Comparison of ENCODE assay signal across 29 cellular contexts in the genomic region with DNA sequence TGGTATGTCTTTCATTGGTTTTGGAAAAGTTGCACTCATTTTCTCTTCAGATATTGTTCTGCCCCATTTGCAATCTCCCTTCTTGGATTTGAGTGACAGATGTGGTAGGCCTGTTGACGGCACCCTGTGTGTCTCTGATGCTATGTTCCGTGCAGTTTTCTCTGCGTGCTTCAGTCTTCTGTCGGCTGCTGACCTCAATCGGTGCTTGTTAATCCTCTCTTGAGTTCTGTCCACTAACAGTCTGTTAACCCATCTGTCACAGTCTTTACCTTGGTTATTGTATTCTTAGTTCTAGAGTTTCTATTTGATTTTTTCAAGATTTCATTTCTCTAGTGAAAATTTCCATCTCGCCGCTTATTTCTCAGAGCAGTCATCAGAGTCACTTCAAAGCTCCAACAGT. TPM values are rescaled to one million over a fixed set of nuclear protein-coding genes. Genes with fewer than 3 reads are reported as not detected.
"Had no signal": no experiment of that assay in that cellular context is flagged by ENCODE, and none has a peak within 500 bp of the region (broad histone marks: within the 10 kb centered on the region; RNA-seq: fewer than 3 reads in every experiment).

No MANE protein-coding gene starts in this region.

- H3K4me3 ChIP-seq: esophagus muscularis mucosa, gastroesophageal sphincter, heart left ventricle, hepatocyte, lower lobe of right lung, prostate gland, right atrium auricular region, smooth muscle cell, thyroid gland, vagina had no signal

- H3K4me1 ChIP-seq: esophagus muscularis mucosa, foreskin keratinocyte, gastroesophageal sphincter, heart left ventricle, lower lobe of right lung, prostate gland, right atrium auricular region, thyroid gland, vagina had no signal

- H3K9me3 ChIP-seq: esophagus muscularis mucosa, gastroesophageal sphincter, lower lobe of right lung, prostate gland, right atrium auricular region, thyroid gland, vagina had no signal

- H3K9me3 Mint-ChIP-seq: stimulated activated naive CD8-positive, alpha-beta T cell treated with anti-CD3 and anti-CD28 coated beads, Interleukin-15, amount 100 ng/mL, for 72 hours had no signal

- H3K4me2 ChIP-seq: hepatocyte, smooth muscle cell had no signal

- H3K27ac ChIP-seq: esophagus muscularis mucosa, foreskin keratinocyte, gastroesophageal sphincter, heart left ventricle, hepatocyte, lower lobe of right lung, prostate gland, right atrium auricular region, thyroid gland, vagina had no signal

- H3K4me1 Mint-ChIP-seq: stimulated activated naive CD8-positive, alpha-beta T cell treated with anti-CD3 and anti-CD28 coated beads, Interleukin-15, amount 100 ng/mL, for 72 hours had no signal

- H3K36me3 ChIP-seq: esophagus muscularis mucosa, gastroesophageal sphincter, heart left ventricle, lower lobe of right lung, prostate gland, right atrium auricular region, thyroid gland, vagina had no signal

- H3K27me3 ChIP-seq: right atrium auricular region, thyroid gland, vagina had no signal

- H3K27ac Mint-ChIP-seq: naive thymus-derived CD8-positive, alpha-beta T cell; nephron progenitor cell; stimulated activated naive CD8-positive, alpha-beta T cell treated with anti-CD3 and anti-CD28 coated beads, Interleukin-15, amount 100 ng/mL, for 72 hours had no signal

- H3K4me3 Mint-ChIP-seq: naive thymus-derived CD8-positive, alpha-beta T cell; nephron progenitor cell; stimulated activated naive CD8-positive, alpha-beta T cell treated with anti-CD3 and anti-CD28 coated beads, Interleukin-15, amount 100 ng/mL, for 72 hours had no signal

- H3K79me2 ChIP-seq: hepatocyte had no signal

- H3K36me3 Mint-ChIP-seq: naive thymus-derived CD8-positive, alpha-beta T cell had no signal

- ATAC-seq: foreskin keratinocyte; gastroesophageal sphincter; heart left ventricle; left colon; left ventricle myocardium superior; lower lobe of right lung; naive thymus-derived CD8-positive, alpha-beta T cell; sciatic nerve; stimulated activated naive CD8-positive, alpha-beta T cell treated with anti-CD3 and anti-CD28 coated beads, Interleukin-15, amount 100 ng/mL, for 72 hours had no signal

- DNase-seq: dermis blood vessel endothelial cell; effector memory CD4-positive, alpha-beta T cell; foreskin keratinocyte; heart left ventricle; kidney glomerular epithelial cell; left colon; left ventricle myocardium superior; lower lobe of right lung; naive thymus-derived CD8-positive, alpha-beta T cell; nephron progenitor cell; nucleus accumbens; stimulated activated CD4-positive, alpha-beta T cell treated with anti-CD3 and anti-CD28 coated beads, Interleukin-12 subunit alpha, Interleukin-12 subunit beta, amount 100 ng/mL, for 4 hours; stimulated activated CD4-positive, alpha-beta T cell treated with anti-CD3 and anti-CD28 coated beads, Interleukin-1b, Interleukin-23, amount 100 ng/mL, for 48 hours; stimulated activated CD4-positive, alpha-beta T cell treated with anti-CD3 and anti-CD28 coated beads, Interleukin-4, amount 100 ng/mL, for 1 hour; stimulated activated CD8-positive, alpha-beta memory T cell treated with anti-CD3 and anti-CD28 coated beads, Interleukin-4, amount 100 ng/mL, for 48 hours; stimulated activated naive CD4-positive, alpha-beta T cell; stimulated activated naive CD8-positive, alpha-beta T cell treated with anti-CD3 and anti-CD28 coated beads, Interleukin-15, amount 100 ng/mL, for 72 hours; thyroid gland; trophoblast cell had no signal

- H2AFZ ChIP-seq: hepatocyte had no signal

RNA-seq across cellular contexts. Expression of gene PLD4, which starts 20.7 kb away (rescaled TPM):
- total RNA-seq: epithelial cell of proximal tubule, foreskin keratinocyte, hepatocyte, myocyte, vagina had no signal
